8 cellular contexts compared by ENCODE assay signal in genomic region chr21:36630485-36631206, GRCh38.
DNase-seq lines count a peak whose midpoint lies in the region; ATAC-seq and TF ChIP-seq lines count a peak whose summit lies in the region.

No MANE protein-coding gene starts in this region.

- H3K27ac Mint-ChIP-seq in activated naive CD8-positive, alpha-beta T cell treated with anti-CD3 and anti-CD28 coated beads for 36 hours, result no peak overlapping the region

- peak; percentile 70 for TF ChIP-seq CTCF in SU-DHL-6 (IDR thresholded peaks at IDR 0.05; ENCODE audit: insufficient read depth, low read length, poor library complexity, severe bottlenecking)
- peak; percentile 65 for TF ChIP-seq CTCF in hepatocyte (IDR thresholded peaks at IDR 0.05; ENCODE audit: poor library complexity)

- H3K4me1 ChIP-seq in hepatocyte (ENCODE audit: insufficient read depth), result no peaks in the 10 kb centered on the region

- H3K27me3 ChIP-seq in SU-DHL-6 (ENCODE audit: low read length) (no peaks in the 10 kb centered on the region), hepatocyte (peaks cover 10% of the 10 kb centered on the region)

- no peaks in the 10 kb centered on the region for H3K36me3 Mint-ChIP-seq in activated naive CD8-positive, alpha-beta T cell treated with anti-CD3 and anti-CD28 coated beads for 36 hours

- H3K4me2 ChIP-seq in SU-DHL-6 (ENCODE audit: low read depth, low read length, poor library complexity, severe bottlenecking), result no peak overlapping the region
- H3K4me2 ChIP-seq in hepatocyte, result no peak overlapping the region

- ATAC-seq in HG03439 (IDR thresholded peaks at IDR 0.05; ENCODE audit: unreplicated experiment), result no peak

- peaks cover 2% of the 10 kb centered on the region for H3K9me3 Mint-ChIP-seq in activated naive CD8-positive, alpha-beta T cell treated with anti-CD3 and anti-CD28 coated beads for 36 hours

- H3K27me3 Mint-ChIP-seq in activated naive CD8-positive, alpha-beta T cell treated with anti-CD3 and anti-CD28 coated beads for 36 hours, result peaks cover 4% of the 10 kb centered on the region

- no peaks in the 10 kb centered on the region for H3F3A ChIP-seq in SU-DHL-6 (ENCODE audit: insufficient read depth)

- H3K27ac ChIP-seq in SU-DHL-6 (ENCODE audit: low read depth, low read length) (no peak overlapping the region), hepatocyte (no peak overlapping the region)

- H4K20me1 ChIP-seq in SU-DHL-6 (ENCODE audit: low read depth, low read length), result no peaks in the 10 kb centered on the region
- no peaks in the 10 kb centered on the region for H4K20me1 ChIP-seq in hepatocyte (ENCODE audit: insufficient read depth, poor library complexity, severe bottlenecking)

- no peaks in the 10 kb centered on the region for H3K4me1 Mint-ChIP-seq in activated naive CD8-positive, alpha-beta T cell treated with anti-CD3 and anti-CD28 coated beads for 36 hours

- H3K4me3 ChIP-seq in SU-DHL-6 (ENCODE audit: insufficient read depth, low read length, poor library complexity, severe bottlenecking), result no peak overlapping the region
- no peak overlapping the region for H3K4me3 ChIP-seq in hepatocyte

- no peaks in the 10 kb centered on the region for H3K9me2 ChIP-seq in SU-DHL-6 (replicated peaks; ENCODE audit: insufficient read depth, low read length)
- H3K9me2 ChIP-seq in hepatocyte (replicated peaks; ENCODE audit: insufficient read depth), result no peaks in the 10 kb centered on the region

- H3K36me3 ChIP-seq in SU-DHL-6 (ENCODE audit: low read length) (no peaks in the 10 kb centered on the region), hepatocyte (replicated peaks; ENCODE audit: insufficient read depth, low read depth) (no peaks in the 10 kb centered on the region)

- H2AFZ ChIP-seq in SU-DHL-6 (ENCODE audit: low read depth, low read length, severe bottlenecking), result no peak overlapping the region
- H2AFZ ChIP-seq in hepatocyte, result no peak overlapping the region

- H3K9ac ChIP-seq in SU-DHL-6 (ENCODE audit: low read length), result no peak overlapping the region

- DNase-seq in Daoy (ENCODE audit: low read depth) (peak; percentile 66), LHCN-M2 (ENCODE audit: low read depth) (peak; percentile 96), hepatocyte (ENCODE audit: low spot score) (peak; percentile 78), dedifferentiated amniotic fluid mesenchymal stem cell (ENCODE audit: extremely low spot score) (no peak)
- DNase-seq in activated naive CD8-positive, alpha-beta T cell treated with anti-CD3 and anti-CD28 coated beads for 36 hours, result peak; percentile 38
- peak; percentile 21 to 47 for DNase-seq in stimulated activated CD4-positive, alpha-beta T cell treated with anti-CD3 and anti-CD28 coated beads, Interleukin-1b, Interleukin-23, amount 100 ng/mL, for 1 hour (ENCODE audit: low read depth in 2 of 2)

- 44% methylated on average over 19 of the region's 19 CpGs for WGBS in hepatocyte (ENCODE audit: low lambda C conversion rate, missing lambda C conversion rate)

- H3K9me3 ChIP-seq in SU-DHL-6 (ENCODE audit: insufficient read depth, low read length), result no peaks in the 10 kb centered on the region
- H3K9me3 ChIP-seq in hepatocyte (ENCODE audit: low read depth), result no peaks in the 10 kb centered on the region

- no peaks in the 10 kb centered on the region for H3K79me2 ChIP-seq in SU-DHL-6 (ENCODE audit: insufficient read depth, low read length)
- H3K79me2 ChIP-seq in hepatocyte, result no peaks in the 10 kb centered on the region

- H3K4me3 Mint-ChIP-seq in activated naive CD8-positive, alpha-beta T cell treated with anti-CD3 and anti-CD28 coated beads for 36 hours, result no peak overlapping the region
